Comparison of ENCODE assay signal across 12 cellular contexts in the genomic region with DNA sequence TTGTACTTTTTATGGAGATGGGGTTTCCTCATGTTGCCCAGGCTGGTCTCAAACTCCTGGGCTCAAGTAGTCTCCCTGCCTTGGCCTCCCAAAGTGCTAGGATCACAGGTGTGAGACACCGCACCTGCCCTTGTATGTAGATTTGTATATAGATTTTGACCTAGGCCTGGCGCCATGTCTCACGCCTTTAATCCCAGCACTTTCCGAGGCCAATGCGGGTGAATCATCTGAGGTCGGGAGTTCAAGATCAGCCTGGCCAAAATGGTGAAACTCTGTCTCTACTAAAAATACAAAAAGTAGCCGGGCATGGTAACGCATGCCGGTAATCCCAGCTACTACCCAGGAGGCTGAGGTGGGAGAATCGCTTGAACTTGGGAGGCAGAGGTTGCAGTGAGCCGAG. TPM values are rescaled to one million over a fixed set of nuclear protein-coding genes. Genes with fewer than 3 reads are reported as not detected.
DNase-seq lines count a peak whose midpoint lies in the region; ATAC-seq, FAIRE-seq and TF ChIP-seq lines count a peak whose summit lies in the region.
"Not testable (repeated sequence)": the region's sequence is repeated elsewhere in the genome, so short reads cannot be mapped to it uniquely, and the experiment has no call there.
"Had no signal": no experiment of that assay in that cellular context is flagged by ENCODE, and none has a peak within 500 bp of the region (broad histone marks: within the 10 kb centered on the region; RNA-seq: fewer than 3 reads in every experiment).

No MANE protein-coding gene starts in this region.

- H3K4me1 Mint-ChIP-seq in GM23338; osteocyte (ENCODE audit: unreplicated experiment); progenitor cell of endocrine pancreas (ENCODE audit: low read depth): not testable (repeated sequence)

- H3F3A ChIP-seq in GM23338 (replicated peaks; ENCODE audit: low read depth) = not testable (repeated sequence)

- RAD21 ChIA-PET in HCT116 (lab: Charles Lee; ENCODE audit: low non-redundant PET in 1 of 2, low total read pairs in 2 of 2, uncharacterized antibody in 2 of 2, unreplicated experiment in 2 of 2) = not testable (repeated sequence)

- H3K4me3 ChIP-seq in GM23338; HCT116 (replicated peaks in 1 of 2; ENCODE audit: low read depth in 1 of 2, low read length in 2 of 2); K562: not testable (repeated sequence)

- not testable (repeated sequence) for H3K9ac ChIP-seq in HCT116 (ENCODE audit: low read length); K562 (ENCODE audit: insufficient read depth in 1 of 2, low read depth in 2 of 2, low read length in 2 of 2)

- H3K9me3 Mint-ChIP-seq in GM23338; osteocyte (ENCODE audit: unreplicated experiment); progenitor cell of endocrine pancreas (ENCODE audit: low read depth): not testable (repeated sequence)

- FAIRE-seq in K562 (lab: Jason Lieb, UNC) = not testable (repeated sequence)

- H2AFZ ChIP-seq in GM23338 (peak overlapping the region; percentile 52; the same call in 1 of the 2 replicates), HCT116 (ENCODE audit: low read depth, low read length, poor library complexity, severe bottlenecking) (peak overlapping the region; percentile 52), K562 (ENCODE audit: low read depth, low read length) (peak overlapping the region; percentile 53; the same call in 1 of the 2 replicates)

- in situ Hi-C loops in K562 (cut with MboI) = loop anchor here (10.0 kb wide), 1 partner anchor 447 kb away; no protein-coding TSS in a partner anchor

- H3K36me3 Mint-ChIP-seq in GM23338 (ENCODE audit: low read depth); osteocyte (ENCODE audit: unreplicated experiment); progenitor cell of endocrine pancreas (ENCODE audit: insufficient read depth): not testable (repeated sequence)

- TF ChIP-seq POLR2A in HCT116 (IDR thresholded peaks at IDR 0.05; ENCODE audit: borderline replicate concordance, extremely low read depth, insufficient read depth, insufficient read length); K562 (conservative IDR thresholded peaks at IDR 0.05): not testable (repeated sequence)

- not testable (repeated sequence) for H3K27me3 ChIP-seq in GM23338 (ENCODE audit: insufficient read depth); HCT116 (ENCODE audit: insufficient read depth, low read length); K562 (ENCODE audit: control insufficient read depth in 2 of 2, insufficient read depth in 2 of 2, low read length in 2 of 2)

- not testable (repeated sequence) for H3K4me2 ChIP-seq in GM23338; HCT116 (ENCODE audit: low read length); K562 (ENCODE audit: insufficient read depth, low read length)

- not testable (repeated sequence) for ATAC-seq in GM23338, HCT116, K562

- not testable (repeated sequence) for H3K9me3 ChIP-seq in HCT116 (ENCODE audit: control insufficient read depth in 1 of 2, insufficient read depth in 1 of 2, low read depth in 1 of 2, low read length in 2 of 2); K562 (replicated peaks; ENCODE audit: control insufficient read depth, insufficient read depth, low read depth, low read length)

- TF ChIP-seq EP300 in K562 (IDR thresholded peaks at IDR 0.05; ENCODE audit: low read length) = not testable (repeated sequence)

- H3K4me3 Mint-ChIP-seq in GM23338; osteocyte (ENCODE audit: unreplicated experiment); progenitor cell of endocrine pancreas (ENCODE audit: low read depth): not testable (repeated sequence)

- intact Hi-C loops in HCT116 (cut with micrococcal nuclease); K562 (cut with micrococcal nuclease): not testable (repeated sequence)

- WGBS in K562 (ENCODE audit: insufficient coverage, low coverage, missing lambda C conversion rate) = 75% methylated on average over 11 of the region's 11 CpGs

- not testable (repeated sequence) for H3K36me3 ChIP-seq in GM23338 (ENCODE audit: insufficient read depth); HCT116 (ENCODE audit: control insufficient read depth in 1 of 2, insufficient read depth in 2 of 2, low read length in 2 of 2); K562 (ENCODE audit: control insufficient read depth, insufficient read depth, low read length)

- not testable (repeated sequence) for DNase-seq in GM23338 (ENCODE audit: low spot score); HCT116 (ENCODE audit: low read depth, low spot score); K562 (ENCODE audit: extremely low read depth in 1 of 4, low spot score in 3 of 4); progenitor cell of endocrine pancreas (ENCODE audit: low spot score, unreplicated experiment)
- DNase-seq in osteocyte (ENCODE audit: extremely low spot score, unreplicated experiment) = peak; percentile 73

- not testable (repeated sequence) for H3K4me1 ChIP-seq in GM23338 (ENCODE audit: insufficient read depth); HCT116 (ENCODE audit: control insufficient read depth in 1 of 2, insufficient read depth in 2 of 2, low read length in 2 of 2); K562 (replicated peaks in 1 of 2; ENCODE audit: control insufficient read depth in 2 of 2, insufficient read depth in 2 of 2, low read length in 2 of 2)

- not testable (repeated sequence) for BruUV-seq in HCT116 (replicated peaks; lab: Mats Ljungman, UMichigan); K562 (replicated peaks; lab: Mats Ljungman, UMichigan)

- H3K79me2 ChIP-seq in GM23338 (replicated peaks; ENCODE audit: insufficient read depth); HCT116 (ENCODE audit: insufficient read depth, low read length); K562 (ENCODE audit: control insufficient read depth, insufficient read depth, low read length): not testable (repeated sequence)

- not testable (repeated sequence) for TF ChIP-seq RAD21 in HCT116 (IDR thresholded peaks at IDR 0.05; ENCODE audit: low read depth); K562 (CRISPR knock-in tag; conservative IDR thresholded peaks at IDR 0.05 in 1 of 2, IDR thresholded peaks at IDR 0.05 in 1 of 2)

- not testable (repeated sequence) for H4K20me1 ChIP-seq in GM23338 (replicated peaks; ENCODE audit: insufficient read depth); HCT116 (ENCODE audit: insufficient read depth); K562 (replicated peaks; ENCODE audit: control insufficient read depth, insufficient read depth, low read length)

- POLR2A ChIA-PET in HCT116 (lab: Charles Lee) = not testable (repeated sequence)
- POLR2A ChIA-PET in K562 (lab: Yijun Ruan, JAX) = interaction anchor here (0.6 to 1.7 kb wide), 2 partner anchors 9 to 35 kb away, joined by 4 to 6 read pairs; no protein-coding TSS in a partner anchor

- not testable (repeated sequence) for H3K27ac ChIP-seq in GM23338 (ENCODE audit: low read depth); HCT116 (ENCODE audit: low read depth, low read length); K562 (ENCODE audit: extremely low read depth, low read depth, low read length)

- H3K9me2 ChIP-seq in GM23338 (ENCODE audit: insufficient read depth); HCT116 (ENCODE audit: insufficient read depth): not testable (repeated sequence)

- CTCF ChIA-PET in HCT116 (lab: Charles Lee); K562 (lab: Yijun Ruan, JAX; ENCODE audit: low intra/inter-chr PET ratio): not testable (repeated sequence)

- not testable (repeated sequence) for H3K27ac Mint-ChIP-seq in GM23338; osteocyte (ENCODE audit: unreplicated experiment)
- H3K27ac Mint-ChIP-seq in progenitor cell of endocrine pancreas = peak overlapping the region; percentile 52

- TF ChIP-seq CTCF in GM23338 (conservative IDR thresholded peaks at IDR 0.05; ENCODE audit: low read depth in 2 of 2); HCT116 (IDR thresholded peaks at IDR 0.05 in 2 of 3, conservative IDR thresholded peaks at IDR 0.05 in 1 of 3; ENCODE audit: borderline replicate concordance in 1 of 3, insufficient read depth in 1 of 3, low read depth in 2 of 3, low read length in 2 of 3); K562 (IDR thresholded peaks at IDR 0.05 in 2 of 3, conservative IDR thresholded peaks at IDR 0.05 in 1 of 3; ENCODE audit: insufficient read depth in 2 of 3, low read depth in 1 of 3, low read length in 3 of 3); osteocyte (IDR thresholded peaks at IDR 0.05); progenitor cell of endocrine pancreas (IDR thresholded peaks at IDR 0.05; ENCODE audit: unreplicated experiment): not testable (repeated sequence)

- H3K9me1 ChIP-seq in K562 (ENCODE audit: control insufficient read depth, insufficient read depth, low read length) = not testable (repeated sequence)

- not testable (repeated sequence) for H3K27me3 Mint-ChIP-seq in GM23338 (ENCODE audit: insufficient read depth, low read depth, poor library complexity); osteocyte (ENCODE audit: unreplicated experiment); progenitor cell of endocrine pancreas

RNA-seq across cellular contexts. Expression of a gene that starts 7.0 kb away (rescaled TPM):
- total RNA-seq in GM23338 (2014; rRNA removed; shearing (Covaris generic)) = 61.6 and 68.0 TPM in 2 replicates
- polyA plus RNA-seq in GM23338 (2016; fragmentation: Nextera tagmentation; extraction: Ambion mirVana) (32.4 and 35.9 TPM in 2 replicates), K562 (2011; rRNA removed) (13.5 and 17.2 TPM in 2 replicates), K562 (2014; fragmentation: Illumina TruSeq; extraction: Trizol) (22.3 and 25.8 TPM in 2 replicates), K562 (2014; fragmentation: Nextera tagmentation; extraction: Ambion mirVana) (1 to 10 TPM; 7.8 to 8.8 TPM), K562 (2014; rRNA removed) (18.2 and 19.1 TPM in 2 replicates)
- total RNA-seq in HCT116 (2021; ENCODE audit: unreplicated experiment) (22.8 TPM), K562 (2014; rRNA removed) (13.2 and 13.6 TPM in 2 replicates), K562 (2014; rRNA removed; fragmentation: Illumina TruSeq; extraction: Trizol) (21.6 and 23.2 TPM in 2 replicates), K562 (2015; rRNA removed; fragmentation: Illumina TruSeq; extraction: Trizol) (18.6 and 19.9 TPM in 2 replicates), K562 (2021) (20.9 and 25.8 TPM in 2 replicates), osteocyte (23.9 and 25.6 TPM in 2 replicates), progenitor cell of endocrine pancreas (35.0 and 36.2 TPM in 2 replicates)
- polyA plus RNA-seq in HCT116 (2012) = 5.0 and 7.0 TPM in 2 replicates
- total RNA-seq in K562 (2011; cell fraction: chromatin; rRNA removed; ENCODE audit: low replicate concordance) = 9.5 and 26.7 TPM in 2 replicates
- 5.5 and 7.5 TPM in 2 replicates for total RNA-seq in K562 (2011; cell fraction: nucleolus; rRNA removed)
- 10.4 and 18.1 TPM in 2 replicates for total RNA-seq in K562 (2011; cell fraction: nucleoplasm; rRNA removed)
- polyA plus RNA-seq in K562 (2011; cell fraction: cytosol; rRNA removed) = 2.7 and 6.2 TPM in 2 replicates
- polyA plus RNA-seq in K562 (2011; cell fraction: nucleus; rRNA removed) = 4.8 and 5.7 TPM in 2 replicates
- polyA plus RNA-seq in K562 (2012) = 14.0 and 15.7 TPM in 2 replicates
- 14.2 and 15.7 TPM in 2 replicates for polyA minus RNA-seq in K562 (2011; rRNA and poly(A)+ RNA removed)
- 6.1 and 7.1 TPM in 2 replicates for polyA minus RNA-seq in K562 (2011; cell fraction: cytosol; rRNA and poly(A)+ RNA removed)
- 3.9 and 7.0 TPM in 2 replicates for polyA minus RNA-seq in K562 (2011; cell fraction: nucleus; rRNA and poly(A)+ RNA removed)

RNA-seq across cellular contexts. Expression of a gene that starts 39.4 kb away (rescaled TPM):
- total RNA-seq in GM23338 (2014; rRNA removed; shearing (Covaris generic)) = 1.1 and 2.2 TPM in 2 replicates
- polyA plus RNA-seq in GM23338 (2016; fragmentation: Nextera tagmentation; extraction: Ambion mirVana) = 4.5 and 5.7 TPM in 2 replicates
- 4.3 TPM for total RNA-seq in HCT116 (2021; ENCODE audit: unreplicated experiment)
- polyA plus RNA-seq in HCT116 (2012) = 1.6 and 2.1 TPM in 2 replicates
- total RNA-seq in K562 (2011; cell fraction: chromatin; rRNA removed; ENCODE audit: low replicate concordance) = 1.6 and 6.8 TPM in 2 replicates
- 1.7 and 2.5 TPM in 2 replicates for total RNA-seq in K562 (2011; cell fraction: nucleolus; rRNA removed)
- 2.4 and 4.7 TPM in 2 replicates for total RNA-seq in K562 (2011; cell fraction: nucleoplasm; rRNA removed)
- total RNA-seq in K562 (2014; rRNA removed) = 41.6 and 46.5 TPM in 2 replicates
- 68.5 and 79.7 TPM in 2 replicates for total RNA-seq in K562 (2014; rRNA removed; fragmentation: Illumina TruSeq; extraction: Trizol)
- 32.3 and 34.4 TPM in 2 replicates for total RNA-seq in K562 (2015; rRNA removed; fragmentation: Illumina TruSeq; extraction: Trizol)
- 37.0 and 42.4 TPM in 2 replicates for total RNA-seq in K562 (2021)
- 7.4 and 7.7 TPM in 2 replicates for polyA plus RNA-seq in K562 (2011; rRNA removed)
- 1.1 and 3.8 TPM in 2 replicates for polyA plus RNA-seq in K562 (2011; cell fraction: cytosol; rRNA removed)
- 0.51 and 1.2 TPM in 2 replicates for polyA plus RNA-seq in K562 (2011; cell fraction: nucleus; rRNA removed)
- 30.3 and 94.1 TPM in 2 replicates for polyA plus RNA-seq in K562 (2012)
- 88.4 and 90.9 TPM in 2 replicates for polyA plus RNA-seq in K562 (2014; fragmentation: Illumina TruSeq; extraction: Trizol)
- 10 to 100 TPM; 92.2 to 95.9 TPM for polyA plus RNA-seq in K562 (2014; fragmentation: Nextera tagmentation; extraction: Ambion mirVana)
- polyA plus RNA-seq in K562 (2014; rRNA removed) = 54.4 and 74.3 TPM in 2 replicates
- 1.9 and 3.2 TPM in 2 replicates for polyA minus RNA-seq in K562 (2011; rRNA and poly(A)+ RNA removed)
- polyA minus RNA-seq in K562 (2011; cell fraction: cytosol; rRNA and poly(A)+ RNA removed) = 1.7 and 2.1 TPM in 2 replicates
- polyA minus RNA-seq in K562 (2011; cell fraction: nucleus; rRNA and poly(A)+ RNA removed) = 0.40 and 1.1 TPM in 2 replicates
- total RNA-seq in osteocyte = 9.5 and 12.0 TPM in 2 replicates
- 5.9 and 6.1 TPM in 2 replicates for total RNA-seq in progenitor cell of endocrine pancreas
- total RNA-seq: B cell; CD4-positive, alpha-beta memory T cell; CD4-positive, alpha-beta T cell; CD4-positive, CD25-positive, alpha-beta regulatory T cell; CD8-positive, alpha-beta T cell had no signal
- polyA plus RNA-seq: CD14-positive monocyte; CD8-positive, alpha-beta memory T cell had no signal
